13 cellular contexts compared by ENCODE assay signal in genomic region chr19:3697671-3698385, GRCh38. TPM values are rescaled to one million over a fixed set of nuclear protein-coding genes. Genes with fewer than 3 reads are reported as not detected.
A peak's percentile ranks its signal among the peaks of the same experiment; 100 is the strongest.
DNase-seq lines count a peak whose midpoint lies in the region; ATAC-seq and TF ChIP-seq lines count a peak whose summit lies in the region.
"Had no signal": no experiment of that assay in that cellular context is flagged by ENCODE, and none has a peak within 500 bp of the region (broad histone marks: within the 10 kb centered on the region; RNA-seq: fewer than 3 reads in every experiment).

No MANE protein-coding gene starts in this region.

- H3K27me3 ChIP-seq in AG04450 (ENCODE audit: control insufficient read depth, insufficient read depth, low read length) (no peaks in the 10 kb centered on the region), GM06990 (replicated peaks; ENCODE audit: control insufficient read depth, insufficient read depth, low read length) (no peaks in the 10 kb centered on the region), MG63 (no peaks in the 10 kb centered on the region)

- H3K9me3 Mint-ChIP-seq in brain, result peaks cover 0 to 2% (median 0%) of the 10 kb centered on the region in 5 experiments
- H3K9me3 Mint-ChIP-seq in naive thymus-derived CD8-positive, alpha-beta T cell, result no peaks in the 10 kb centered on the region

- H3K27ac Mint-ChIP-seq in brain, result peak overlapping the region in 4 of 5 experiments; percentile 35 to 71 (median 59)
- H3K27ac Mint-ChIP-seq in naive thymus-derived CD8-positive, alpha-beta T cell, result peak overlapping the region in 2 of 10 donors; percentile 69 to 85

- H3K27ac ChIP-seq in AG04450 (ENCODE audit: low read depth, low read length), result no peak overlapping the region

- DNase-seq in AG04450 (ENCODE audit: low read depth, low spot score) (no peak), GM06990 (ENCODE audit: extremely low read depth, insufficient read length) (no peak), MG63 (no peak), NCI-H1417 treated with DMSO at 0.1 percent for 48 hours (lab: John Stamatoyannopoulos, UW) (no peak)
- no peak for DNase-seq in naive thymus-derived CD8-positive, alpha-beta T cell
- DNase-seq: activated CD4-positive, alpha-beta T cell treated with anti-CD3 and anti-CD28 coated beads, Interleukin-2, amount 50 U/mL, for 48 hours; Caco-2; NCI-H2227 treated with DMSO at 0.1 percent for 48 hours; SHP77 treated with DMSO at 0.1 percent for 48 hours had no signal

- H3K36me3 ChIP-seq in GM06990 (ENCODE audit: control insufficient read depth, insufficient read depth, low read length) (peaks cover 2% of the 10 kb centered on the region; the same call in 1 of the 2 replicates), MG63 (no peaks in the 10 kb centered on the region)

- H3K36me3 Mint-ChIP-seq in brain, result peaks cover 9% of the 10 kb centered on the region
- peaks cover 0 to 2% (median 0%) of the 10 kb centered on the region in 3 donors for H3K36me3 Mint-ChIP-seq in naive thymus-derived CD8-positive, alpha-beta T cell

- no peak for TF ChIP-seq CTCF in AG04450 (IDR thresholded peaks at IDR 0.05; ENCODE audit: low read depth, low read length)
- no peak for TF ChIP-seq CTCF in GM06990 (IDR thresholded peaks at IDR 0.05; ENCODE audit: insufficient read depth, low read length, poor library complexity, severe bottlenecking)
- no peak for TF ChIP-seq CTCF in brain (conservative IDR thresholded peaks at IDR 0.05)

- H3K27me3 Mint-ChIP-seq in brain, result peaks cover 5% of the 10 kb centered on the region
- H3K27me3 Mint-ChIP-seq in naive thymus-derived CD8-positive, alpha-beta T cell, result no peaks in the 10 kb centered on the region

- peaks cover 24% of the 10 kb centered on the region for H3K4me1 Mint-ChIP-seq in brain
- H3K4me1 Mint-ChIP-seq in naive thymus-derived CD8-positive, alpha-beta T cell, result peaks cover 17 to 40% (median 30%) of the 10 kb centered on the region in 4 donors

- H3K9me3 ChIP-seq in AG04450 (ENCODE audit: control insufficient read depth, insufficient read depth, low read length), result no peaks in the 10 kb centered on the region; the same call in 1 of the 2 replicates
- no peaks in the 10 kb centered on the region for H3K9me3 ChIP-seq in MG63
- H3K9me3 ChIP-seq: Caco-2 had no signal

- H3K4me3 Mint-ChIP-seq in brain, result peak overlapping the region; percentile 88 to 93 (median 93)
- H3K4me3 Mint-ChIP-seq in naive thymus-derived CD8-positive, alpha-beta T cell, result peak overlapping the region; percentile 24 to 91 (median 63)

- no peak for ATAC-seq in naive thymus-derived CD8-positive, alpha-beta T cell
- ATAC-seq in HG03457 (IDR thresholded peaks at IDR 0.05; ENCODE audit: unreplicated experiment) (no peak), HG03442 (IDR thresholded peaks at IDR 0.05; ENCODE audit: unreplicated experiment) (no peak)

- POLR2A ChIA-PET in AG04450 (lab: Yijun Ruan, JAX), result no interaction called here
- POLR2A ChIA-PET in naive thymus-derived CD8-positive, alpha-beta T cell (lab: Charles Lee), result interaction anchor here (0.6 to 6.6 kb wide), 5 partner anchors 10 to 1406 kb away, joined by 3 to 98 read pairs (median 4); partner anchors contain the start of gene TJP3

- CTCF ChIA-PET in AG04450 (lab: Charles Lee), result interaction anchor here (0.5 kb wide), 1 partner anchor 47 kb away, joined by 4 read pairs; no protein-coding TSS in a partner anchor

- H3K4me3 ChIP-seq in AG04450 (ENCODE audit: low read depth, low read length), result peak overlapping the region; percentile 80; the same call in 1 of the 2 replicates
- peak overlapping the region; percentile 90 for H3K4me3 ChIP-seq in GM06990 (replicated peaks; ENCODE audit: low read depth, low read length)
- H3K4me3 ChIP-seq in MG63, result no peak overlapping the region

RNA-seq across cellular contexts. Expression of gene PIP5K1C, which starts 2.4 kb away (rescaled TPM):
- 10.3 and 17.2 TPM in 2 replicates for polyA plus RNA-seq in AG04450 (2011; rRNA removed)
- 30.0 and 51.9 TPM in 2 replicates for polyA minus RNA-seq in AG04450 (2011; rRNA and poly(A)+ RNA removed)
- 51.0 TPM for polyA plus RNA-seq in brain (ENCODE audit: insufficient read depth, low read depth, low replicate concordance)
- total RNA-seq in naive thymus-derived CD8-positive, alpha-beta T cell, result 10 to 100 TPM; 30.6 to 32.0 TPM
- 10 to 100 TPM in 1 of 3 donors, 1 to 10 TPM in 2; 3.9 to 10.1 (median 7.4) TPM for polyA plus RNA-seq in naive thymus-derived CD8-positive, alpha-beta T cell
- total RNA-seq in MG63 (2014; rRNA removed; shearing (Covaris generic); ENCODE audit: low replicate concordance), result 2.8 and 5.6 TPM in 2 replicates

RNA-seq across cellular contexts. Expression of gene TJP3, which starts 10.4 kb away (rescaled TPM):
- not detected in 2 replicates for polyA plus RNA-seq in AG04450 (2011; rRNA removed)
- polyA minus RNA-seq in AG04450 (2011; rRNA and poly(A)+ RNA removed), result not detected in 2 replicates
- 3.8 TPM for polyA plus RNA-seq in brain (ENCODE audit: insufficient read depth, low read depth, low replicate concordance)
- 10 to 100 TPM; 13.0 TPM for total RNA-seq in naive thymus-derived CD8-positive, alpha-beta T cell
- 10 to 100 TPM in 1 of 3 donors, 1 to 10 TPM in 2; 5.2 to 11.1 (median 8.9) TPM for polyA plus RNA-seq in naive thymus-derived CD8-positive, alpha-beta T cell
- not detected in 2 replicates for total RNA-seq in MG63 (2014; rRNA removed; shearing (Covaris generic); ENCODE audit: low replicate concordance)
- total RNA-seq: pulmonary artery endothelial cell had no signal
